ENCODE assay signal across 24 cellular contexts in genomic region chr2:164836907-164837306, GRCh38. TPM values are rescaled to one million over a fixed set of nuclear protein-coding genes. Genes with fewer than 3 reads are reported as not detected.
A peak's percentile ranks its signal among the peaks of the same experiment; 100 is the strongest.
DNase-seq lines count a peak whose midpoint lies in the region; ATAC-seq and TF ChIP-seq lines count a peak whose summit lies in the region.
"Had no signal": no experiment of that assay in that cellular context is flagged by ENCODE, and none has a peak within 500 bp of the region (broad histone marks: within the 10 kb centered on the region; RNA-seq: fewer than 3 reads in every experiment).

No MANE protein-coding gene starts in this region.

- H3K27me3 ChIP-seq in body of pancreas (no peaks in the 10 kb centered on the region), stomach (no peaks in the 10 kb centered on the region)
- H3K27me3 ChIP-seq: gastroesophageal sphincter, uterus had no signal

- H3K27ac Mint-ChIP-seq in activated CD8-positive, alpha-beta T cell treated with anti-CD3 and anti-CD28 coated beads for 36 hours = no peak overlapping the region
- H3K27ac Mint-ChIP-seq: activated naive CD8-positive, alpha-beta T cell treated with anti-CD3 and anti-CD28 coated beads, Interleukin-2, amount 50 U/mL, for 24 hours; CD14-positive monocyte; nephron progenitor cell had no signal

- WGBS in body of pancreas, 2 donors = 19 to 25% methylated on average over 3 of the region's 3 CpGs
- WGBS in stomach, 5 donors = 21 to 44% (median 37%) methylated on average over 3 of the region's 3 CpGs

- H3K36me3 ChIP-seq in HEK293 (ENCODE audit: control insufficient read depth in 2 of 2, insufficient read depth in 1 of 2, low read length in 2 of 2) = no peaks in the 10 kb centered on the region
- H3K36me3 ChIP-seq in body of pancreas (replicated peaks in 1 of 2; ENCODE audit: insufficient read depth in 1 of 2, low read depth in 2 of 2) = no peaks in the 10 kb centered on the region
- no peaks in the 10 kb centered on the region for H3K36me3 ChIP-seq in stomach
- H3K36me3 ChIP-seq: gastroesophageal sphincter, uterus had no signal

- peaks cover 7% of the 10 kb centered on the region for H3K4me1 Mint-ChIP-seq in activated CD8-positive, alpha-beta T cell treated with anti-CD3 and anti-CD28 coated beads for 36 hours (ENCODE audit: low read depth)

- no peak for TF ChIP-seq EP300 in stomach (IDR thresholded peaks at IDR 0.05)

- intact Hi-C loops in body of pancreas (cut with DNase I) = no loop called here
- intact Hi-C loops in stomach (cut with DNase I; ENCODE audit: low total_unique reads) = no loop called here
- intact Hi-C loops in activated CD8-positive, alpha-beta T cell treated with anti-CD3 and anti-CD28 coated beads for 36 hours (cut with micrococcal nuclease) = no loop called here

- no peak for TF ChIP-seq POLR2A in body of pancreas (IDR thresholded peaks at IDR 0.05)
- no peak for TF ChIP-seq POLR2A in stomach (IDR thresholded peaks at IDR 0.05)

- H3K9me3 ChIP-seq in HEK293 (ENCODE audit: control insufficient read depth, insufficient read depth, low read depth, low read length) (no peaks in the 10 kb centered on the region), body of pancreas (no peaks in the 10 kb centered on the region), stomach (no peaks in the 10 kb centered on the region)
- H3K9me3 ChIP-seq: gastroesophageal sphincter, uterus had no signal

- TF ChIP-seq CTCF in HEK293 (tag by site-specific recombination; IDR thresholded peaks at IDR 0.05) = no peak
- no peak for TF ChIP-seq CTCF in body of pancreas (IDR thresholded peaks at IDR 0.05)
- TF ChIP-seq CTCF in stomach (IDR thresholded peaks at IDR 0.05) = no peak
- TF ChIP-seq CTCF in activated CD8-positive, alpha-beta T cell treated with anti-CD3 and anti-CD28 coated beads for 36 hours (IDR thresholded peaks at IDR 0.05) = no peak

- POLR2A ChIA-PET in HEK293 (lab: Yijun Ruan, JAX) = no interaction called here
- POLR2A ChIA-PET in activated CD8-positive, alpha-beta T cell treated with anti-CD3 and anti-CD28 coated beads for 36 hours (lab: Charles Lee) = no interaction called here

- ATAC-seq in body of pancreas = no peak
- ATAC-seq in GM18511 (IDR thresholded peaks at IDR 0.05; ENCODE audit: unreplicated experiment) = no peak
- no peak for ATAC-seq in activated CD8-positive, alpha-beta T cell treated with anti-CD3 and anti-CD28 coated beads for 36 hours
- no peak for ATAC-seq in GM18520 (IDR thresholded peaks at IDR 0.05; ENCODE audit: unreplicated experiment)
- ATAC-seq: activated naive CD8-positive, alpha-beta T cell treated with anti-CD3 and anti-CD28 coated beads, Interleukin-2, amount 50 U/mL, for 24 hours; esophagus mucosa; gastroesophageal sphincter had no signal

- H3K9me3 Mint-ChIP-seq in activated CD8-positive, alpha-beta T cell treated with anti-CD3 and anti-CD28 coated beads for 36 hours = no peaks in the 10 kb centered on the region
- H3K9me3 Mint-ChIP-seq: activated naive CD8-positive, alpha-beta T cell treated with anti-CD3 and anti-CD28 coated beads, Interleukin-2, amount 50 U/mL, for 24 hours; brain; nephron progenitor cell had no signal

- H3K36me3 Mint-ChIP-seq in activated CD8-positive, alpha-beta T cell treated with anti-CD3 and anti-CD28 coated beads for 36 hours (ENCODE audit: low read depth) = no peaks in the 10 kb centered on the region
- H3K36me3 Mint-ChIP-seq: brain had no signal

- H3K27ac ChIP-seq in HEK293 (ENCODE audit: extremely low read depth, low read depth, low read length) (no peak overlapping the region), body of pancreas (peak overlapping the region; percentile 27 to 100 (median 74)), stomach (peak overlapping the region in 4 of 5 donors; percentile 22 to 99 (median 60))
- H3K27ac ChIP-seq: HL-60 had no signal

- no peak overlapping the region for H3K4me3 ChIP-seq in HEK293 (ENCODE audit: low read depth, low read length)
- H3K4me3 ChIP-seq in body of pancreas = no peak overlapping the region
- H3K4me3 ChIP-seq in stomach = no peak overlapping the region
- H3K4me3 ChIP-seq: gastroesophageal sphincter, uterus had no signal

- peaks cover 28% of the 10 kb centered on the region for H3K27me3 Mint-ChIP-seq in activated CD8-positive, alpha-beta T cell treated with anti-CD3 and anti-CD28 coated beads for 36 hours

- no peak overlapping the region for H3K4me3 Mint-ChIP-seq in activated CD8-positive, alpha-beta T cell treated with anti-CD3 and anti-CD28 coated beads for 36 hours
- H3K4me3 Mint-ChIP-seq: activated naive CD8-positive, alpha-beta T cell treated with anti-CD3 and anti-CD28 coated beads, Interleukin-2, amount 50 U/mL, for 24 hours; CD14-positive monocyte; nephron progenitor cell had no signal

- DNase-seq in body of pancreas (no peak), foreskin melanocyte (peak; percentile 13), stomach (no peak)
- DNase-seq in activated effector memory CD4-positive, alpha-beta T cell treated with anti-CD3 and anti-CD28 coated beads, Interleukin-2, amount 50 U/mL, for 16 hours = no peak
- DNase-seq in activated CD8-positive, alpha-beta T cell treated with anti-CD3 and anti-CD28 coated beads for 36 hours = no peak
- DNase-seq: activated CD4-positive, alpha-beta T cell treated with anti-CD3 and anti-CD28 coated beads for 4 hours; activated CD8-positive, alpha-beta memory T cell treated with anti-CD3 and anti-CD28 coated beads for 24 hours; activated gamma-delta T cell treated with Interleukin-2 at 50 U/mL for 16 hours; activated naive CD8-positive, alpha-beta T cell treated with anti-CD3 and anti-CD28 coated beads, Interleukin-2, amount 50 U/mL, for 24 hours; activated T-cell treated with anti-CD3 and anti-CD28 coated beads, Interleukin-2, amount 50 U/mL, for 1 hour; effector memory CD4-positive, alpha-beta T cell; GOT3; NCI-H1436 treated with DMSO at 0.1 percent for 48 hours; nephron progenitor cell; substantia nigra; uterus had no signal

- peaks cover 13% of the 10 kb centered on the region for H3K4me1 ChIP-seq in HEK293 (ENCODE audit: control insufficient read depth, insufficient read depth, low read length)
- peaks cover 40% of the 10 kb centered on the region for H3K4me1 ChIP-seq in body of pancreas
- peaks cover 7 to 64% (median 16%) of the 10 kb centered on the region in 4 donors for H3K4me1 ChIP-seq in stomach
- H3K4me1 ChIP-seq: uterus had no signal

- CTCF ChIA-PET in HEK293 (lab: Yijun Ruan, JAX) = interaction anchor here (0.6 to 1.5 kb wide), 3 partner anchors 9 to 101 kb away, joined by 3 to 8 read pairs (median 6); no protein-coding TSS in a partner anchor
- CTCF ChIA-PET in activated CD8-positive, alpha-beta T cell treated with anti-CD3 and anti-CD28 coated beads for 36 hours (lab: Charles Lee) = no interaction called here

TF ChIP-seq in HEK293, 187 proteins besides CTCF, POLR2A, EP300 and RAD21:
- TF ChIP-seq ZNF133 (tag by site-specific recombination; IDR thresholded peaks at IDR 0.05) (no peak), PRDM6 (tag by site-specific recombination; IDR thresholded peaks at IDR 0.05) (peak; percentile 54)

RNA-seq across cellular contexts. Expression of gene COBLL1, which starts 4.7 kb away (rescaled TPM):
- 100 to 1,000 TPM; 104 to 140 TPM for total RNA-seq in body of pancreas
- total RNA-seq in stomach = 100 to 1,000 TPM in 3 of 5 donors, 10 to 100 TPM in 2; 28.4 to 129 (median 109) TPM
- 10 to 100 TPM; 11.8 to 35.6 (median 12.8) TPM for polyA plus RNA-seq in stomach
- total RNA-seq in activated CD8-positive, alpha-beta T cell treated with anti-CD3 and anti-CD28 coated beads for 36 hours = under 1 TPM; 0.36 to 0.68 TPM

Comparison
In these comparisons a context has a peak if more than half of its experiments do, and no peak if none do; other contexts are left out.
1. RNA of gene COBLL1, which starts 4.7 kb away (total RNA-seq): 104 to 140 TPM in body of pancreas and 28.4 to 129 TPM in stomach; 0.36 to 0.68 TPM in activated CD8-positive, alpha-beta T cell treated with anti-CD3 and anti-CD28 coated beads for 36 hours; every median in the first group is over 10 times any median in the second.